Comparison of ENCODE assay signal across 17 cellular contexts in the genomic region with DNA sequence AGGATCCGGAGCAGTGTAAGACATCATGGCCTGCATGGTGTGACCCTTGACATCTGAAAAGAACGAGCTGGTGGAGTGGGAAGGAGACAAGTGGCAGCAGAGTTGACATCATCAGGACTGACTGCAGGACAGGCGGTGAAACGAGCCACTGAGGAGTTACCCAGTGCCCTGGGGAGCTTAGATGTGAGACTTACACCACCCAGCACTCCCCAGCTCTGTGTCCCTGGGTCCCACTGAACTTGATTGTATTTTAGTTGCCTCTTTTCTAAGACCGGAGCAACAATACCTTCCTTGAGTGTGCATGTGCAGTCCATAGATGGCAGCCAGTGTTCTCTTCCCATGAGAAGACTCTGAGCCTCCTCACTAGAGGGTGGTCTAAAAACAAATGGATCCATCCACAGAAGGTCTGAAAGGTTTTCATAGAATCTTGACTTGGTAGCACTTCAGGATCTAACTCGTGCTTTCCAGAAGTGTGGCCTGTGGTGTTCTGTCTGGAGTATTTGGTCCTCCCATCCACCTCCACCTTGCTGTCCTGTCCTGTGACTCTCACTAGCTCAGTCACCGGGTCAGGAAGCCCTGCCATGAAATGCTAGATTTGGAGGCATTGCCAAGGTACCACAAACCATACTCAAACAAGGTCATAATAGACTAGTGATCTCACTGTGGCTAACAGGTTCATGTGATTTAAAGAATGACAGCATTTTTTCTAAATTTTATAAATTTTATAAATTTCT. TPM values are rescaled to one million over a fixed set of nuclear protein-coding genes. Genes with fewer than 3 reads are reported as not detected.
DNase-seq lines count a peak whose midpoint lies in the region; ATAC-seq and TF ChIP-seq lines count a peak whose summit lies in the region.
"Had no signal": no experiment of that assay in that cellular context is flagged by ENCODE, and none has a peak within 500 bp of the region (broad histone marks: within the 10 kb centered on the region; RNA-seq: fewer than 3 reads in every experiment).

No MANE protein-coding gene starts in this region.

- H3K9me3 Mint-ChIP-seq in activated naive CD4-positive, alpha-beta T cell treated with anti-CD3 and anti-CD28 coated beads for 36 hours = no peaks in the 10 kb centered on the region
- no peaks in the 10 kb centered on the region for H3K9me3 Mint-ChIP-seq in activated B cell treated with CpG ODN at 0.5 μM for 24 hours
- H3K9me3 Mint-ChIP-seq in effector memory CD8-positive, alpha-beta T cell = peaks cover 3 to 9% of the 10 kb centered on the region in 2 donors
- no peaks in the 10 kb centered on the region for H3K9me3 Mint-ChIP-seq in HFFc6

- intact Hi-C loops in activated naive CD4-positive, alpha-beta T cell treated with anti-CD3 and anti-CD28 coated beads for 36 hours (cut with micrococcal nuclease) = no loop called here
- intact Hi-C loops in activated B cell treated with CpG ODN at 0.5 μM for 24 hours (cut with micrococcal nuclease) (loop anchor here (1.0 kb wide), 1 partner anchor 7 kb away; no protein-coding TSS in a partner anchor), stomach (cut with DNase I; ENCODE audit: low total_unique reads) (no loop called here)

- no peaks in the 10 kb centered on the region for H3K36me3 ChIP-seq in stomach
- H3K36me3 ChIP-seq: vagina had no signal

- H3K27ac ChIP-seq in stomach = peak overlapping the region in 3 of 5 donors; percentile 44 to 58 (median 46)
- H3K27ac ChIP-seq: hepatocyte, vagina had no signal

- CTCF ChIA-PET in activated naive CD4-positive, alpha-beta T cell treated with anti-CD3 and anti-CD28 coated beads for 36 hours (lab: Charles Lee) = interaction anchor here (1.1 to 18.5 kb wide), 5 partner anchors 8 to 158 kb away, joined by 3 to 264 read pairs (median 26); no protein-coding TSS in a partner anchor
- CTCF ChIA-PET in activated B cell treated with CpG ODN at 0.5 μM for 24 hours (lab: Charles Lee) = interaction anchor here (0.7 to 9.9 kb wide), 2 partner anchors 54 to 55 kb away, joined by 3 to 79 read pairs; no protein-coding TSS in a partner anchor

- no peak for TF ChIP-seq POLR2A in stomach (IDR thresholded peaks at IDR 0.05)
- no peak for TF ChIP-seq POLR2A in erythroblast (IDR thresholded peaks at IDR 0.05; ENCODE audit: low read length)

- H3K27me3 ChIP-seq in stomach = no peaks in the 10 kb centered on the region
- H3K27me3 ChIP-seq: hepatocyte, vagina had no signal

- no peaks in the 10 kb centered on the region for H3K27me3 Mint-ChIP-seq in activated naive CD4-positive, alpha-beta T cell treated with anti-CD3 and anti-CD28 coated beads for 36 hours (ENCODE audit: low read depth)
- no peaks in the 10 kb centered on the region for H3K27me3 Mint-ChIP-seq in activated B cell treated with CpG ODN at 0.5 μM for 24 hours
- no peaks in the 10 kb centered on the region for H3K27me3 Mint-ChIP-seq in effector memory CD8-positive, alpha-beta T cell
- H3K27me3 Mint-ChIP-seq in HFFc6 (ENCODE audit: insufficient read depth) = peaks cover 8% of the 10 kb centered on the region

- peaks cover 75% of the 10 kb centered on the region for H3K36me3 Mint-ChIP-seq in activated naive CD4-positive, alpha-beta T cell treated with anti-CD3 and anti-CD28 coated beads for 36 hours (ENCODE audit: low read depth)
- H3K36me3 Mint-ChIP-seq in activated B cell treated with CpG ODN at 0.5 μM for 24 hours (ENCODE audit: low read depth) = peaks cover 92% of the 10 kb centered on the region
- peaks cover 83% of the 10 kb centered on the region for H3K36me3 Mint-ChIP-seq in effector memory CD8-positive, alpha-beta T cell (ENCODE audit: insufficient read depth)
- H3K36me3 Mint-ChIP-seq in HFFc6 (ENCODE audit: low read depth) = no peaks in the 10 kb centered on the region

- H3K27ac Mint-ChIP-seq in activated naive CD4-positive, alpha-beta T cell treated with anti-CD3 and anti-CD28 coated beads for 36 hours = peak overlapping the region; percentile 100
- H3K27ac Mint-ChIP-seq in activated B cell treated with CpG ODN at 0.5 μM for 24 hours (peak overlapping the region; percentile 80), HFFc6 (no peak overlapping the region)
- H3K27ac Mint-ChIP-seq in effector memory CD8-positive, alpha-beta T cell = peak overlapping the region; percentile 99 to 100

- TF ChIP-seq CTCF in activated B cell treated with CpG ODN at 0.5 μM for 24 hours (IDR thresholded peaks at IDR 0.05) (no peak), stomach (IDR thresholded peaks at IDR 0.05) (no peak), HFFc6 (IDR thresholded peaks at IDR 0.05) (no peak)

- TF ChIP-seq EP300 in stomach (IDR thresholded peaks at IDR 0.05) = no peak

- WGBS in stomach, 5 donors = 66 to 86% (median 83%) methylated on average over 5 to 7 of the region's 7 CpGs

- no peaks in the 10 kb centered on the region for H3K9me3 ChIP-seq in stomach
- H3K9me3 ChIP-seq: vagina had no signal

- peak overlapping the region; percentile 27 for H3K4me3 Mint-ChIP-seq in activated naive CD4-positive, alpha-beta T cell treated with anti-CD3 and anti-CD28 coated beads for 36 hours
- H3K4me3 Mint-ChIP-seq in activated B cell treated with CpG ODN at 0.5 μM for 24 hours = no peak overlapping the region
- peak overlapping the region; percentile 83 to 86 for H3K4me3 Mint-ChIP-seq in effector memory CD8-positive, alpha-beta T cell
- no peak overlapping the region for H3K4me3 Mint-ChIP-seq in HFFc6

- H3K4me1 ChIP-seq in stomach = peaks cover 0 to 7% (median 0%) of the 10 kb centered on the region in 4 donors
- H3K4me1 ChIP-seq: vagina had no signal

- no peak overlapping the region for H3K4me3 ChIP-seq in stomach
- H3K4me3 ChIP-seq: hepatocyte, vagina had no signal

- no peak for ATAC-seq in activated B cell treated with CpG ODN at 0.5 μM for 24 hours (ENCODE audit: low read depth)
- peak; percentile 60 for ATAC-seq in effector memory CD8-positive, alpha-beta T cell (replicated peaks)
- ATAC-seq: Panc1, sciatic nerve had no signal

- POLR2A ChIA-PET in activated B cell treated with CpG ODN at 0.5 μM for 24 hours (lab: Charles Lee) = interaction anchor here (1.2 to 6.7 kb wide), 4 partner anchors 14 to 54 kb away, joined by 4 to 88 read pairs (median 4); partner anchors contain the start of gene IKZF1

- DNase-seq in activated naive CD4-positive, alpha-beta T cell treated with anti-CD3 and anti-CD28 coated beads for 36 hours = peak; percentile 62
- no peak for DNase-seq in activated naive CD4-positive, alpha-beta T cell (lab: John Stamatoyannopoulos, UW)
- DNase-seq in activated B cell treated with CpG ODN at 0.5 μM for 24 hours (no peak), stomach (no peak), erythroblast (lab: John Stamatoyannopoulos, UW) (no peak), HFFc6 (no peak), DMS153 treated with DMSO at 0.1 percent for 48 hours (lab: John Stamatoyannopoulos, UW; ENCODE audit: unreplicated experiment) (no peak)
- peak; percentile 59 to 61 (median 60) for DNase-seq in effector memory CD8-positive, alpha-beta T cell
- DNase-seq: Calu3, kidney glomerular epithelial cell, NCI-H1048, NCI-H748 treated with DMSO at 0.1 percent for 48 hours had no signal

- peaks cover 96% of the 10 kb centered on the region for H3K4me1 Mint-ChIP-seq in activated naive CD4-positive, alpha-beta T cell treated with anti-CD3 and anti-CD28 coated beads for 36 hours (ENCODE audit: low read depth)
- H3K4me1 Mint-ChIP-seq in activated B cell treated with CpG ODN at 0.5 μM for 24 hours (peaks cover 95% of the 10 kb centered on the region), HFFc6 (ENCODE audit: low read depth) (no peaks in the 10 kb centered on the region)
- H3K4me1 Mint-ChIP-seq in effector memory CD8-positive, alpha-beta T cell (ENCODE audit: low read depth in 2 of 2) = peaks cover 80 to 84% of the 10 kb centered on the region in 2 donors

RNA-seq across cellular contexts. Expression of gene IKZF1, which starts 59.0 kb away (rescaled TPM):
- total RNA-seq in activated naive CD4-positive, alpha-beta T cell treated with anti-CD3 and anti-CD28 coated beads for 36 hours = 100 to 1,000 TPM; 213 to 226 TPM
- total RNA-seq in activated B cell treated with CpG ODN at 0.5 μM for 24 hours (301 and 325 TPM in 2 replicates), stomach (100 to 1,000 TPM in 1 of 5 donors, 10 to 100 TPM in 3, 1 to 10 TPM in 1; 4.5 to 139 (median 14.0) TPM)
- polyA plus RNA-seq in stomach = 1 to 10 TPM; 1.5 to 6.4 (median 1.8) TPM
- not detected for total RNA-seq in HFFc6 (2021; fragmentation: NEBNext Ultra II Directional; extraction: Animal tissue kit (Norgen Biotek cat#: 25700))
- total RNA-seq: bronchial epithelial cell had no signal

Comparison
In these comparisons a context has a peak if more than half of its experiments do, and no peak if none do; other contexts are left out.
1. DNase-seq: peak in activated naive CD4-positive, alpha-beta T cell treated with anti-CD3 and anti-CD28 coated beads for 36 hours (single experiment) and effector memory CD8-positive, alpha-beta T cell (3 of 3); none in activated naive CD4-positive, alpha-beta T cell (0 of 4), activated B cell treated with CpG ODN at 0.5 μM for 24 hours (single experiment), stomach (single experiment), erythroblast (0 of 2), HFFc6 (single experiment) and DMS153 treated with DMSO at 0.1 percent for 48 hours (single experiment).
2. H3K4me3 Mint-ChIP-seq: peak in activated naive CD4-positive, alpha-beta T cell treated with anti-CD3 and anti-CD28 coated beads for 36 hours (single experiment) and effector memory CD8-positive, alpha-beta T cell (2 of 2); none in activated B cell treated with CpG ODN at 0.5 μM for 24 hours (single experiment) and HFFc6 (single experiment).
3. RNA of gene IKZF1, which starts 59.0 kb away (total RNA-seq): 301 to 325 TPM in activated B cell treated with CpG ODN at 0.5 μM for 24 hours, 213 to 226 TPM in activated naive CD4-positive, alpha-beta T cell treated with anti-CD3 and anti-CD28 coated beads for 36 hours and 4.5 to 139 TPM in stomach; not detected in HFFc6; every median in the first group is over 4 times any median in the second.